9 cellular contexts compared by ENCODE assay signal in the genomic region with DNA sequence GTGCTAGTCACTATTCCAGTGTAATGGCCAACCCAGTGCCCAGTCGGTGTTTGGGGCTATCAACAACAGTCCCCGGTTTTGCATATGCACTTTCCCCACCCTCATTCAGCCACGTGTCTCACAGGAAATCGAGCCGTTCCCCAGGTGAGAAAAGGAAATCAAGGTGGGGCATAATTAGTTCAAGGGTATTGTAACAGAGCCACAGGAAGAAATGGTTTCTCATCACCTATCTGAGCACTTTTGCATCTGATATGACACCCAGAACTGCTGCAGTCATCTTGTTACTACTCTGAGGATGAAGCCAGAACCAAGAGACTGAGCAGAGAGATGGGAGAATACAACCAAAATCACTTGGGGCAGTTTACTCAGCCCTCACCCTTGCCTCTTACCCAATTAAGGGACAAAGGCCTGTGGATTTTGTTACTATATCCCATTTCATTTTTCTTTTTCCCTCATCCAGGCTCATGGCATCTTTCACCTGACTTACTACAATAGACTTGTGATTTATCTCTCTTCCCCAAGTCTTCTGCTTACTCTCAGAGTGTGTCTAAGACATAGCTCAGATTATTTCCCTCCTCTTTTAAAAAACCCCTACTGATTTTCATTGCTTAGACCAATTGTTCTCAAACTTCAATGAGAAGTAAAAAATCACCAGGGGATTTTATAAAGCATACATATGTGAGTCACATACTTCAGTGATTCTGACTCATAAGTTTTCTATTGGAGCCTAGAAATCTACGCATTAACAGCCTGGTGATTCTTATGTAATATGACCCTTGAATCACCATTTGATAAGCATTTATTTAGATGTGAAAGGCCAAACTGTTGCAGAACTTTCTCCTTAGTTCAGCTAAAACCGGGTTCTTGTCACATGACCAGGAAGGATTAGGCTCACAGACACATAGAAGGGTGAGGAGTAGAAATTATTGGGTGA. TPM values are rescaled to one million over a fixed set of nuclear protein-coding genes. Genes with fewer than 3 reads are reported as not detected.
DNase-seq lines count a peak whose midpoint lies in the region; ATAC-seq and TF ChIP-seq lines count a peak whose summit lies in the region.
"Had no signal": no experiment of that assay in that cellular context is flagged by ENCODE, and none has a peak within 500 bp of the region (broad histone marks: within the 10 kb centered on the region; RNA-seq: fewer than 3 reads in every experiment).

No MANE protein-coding gene starts in this region.

- peaks cover 52% of the 10 kb centered on the region for H3K4me1 Mint-ChIP-seq in activated T-helper 1 cell treated with anti-CD3 and anti-CD28 coated beads, Interleukin-12 subunit alpha, Interleukin-12 subunit beta, Interleukin-2, Interleukin-4 antibody, amounts not matched to agents 30 ng/mL and 10 ng/mL and 1 ng/mL, durations not matched to agents 14 hours and 24 hours and 36 hours (ENCODE audit: low read depth)
- H3K4me1 Mint-ChIP-seq in HFFc6 (ENCODE audit: low read depth), result peaks cover 22% of the 10 kb centered on the region; the same call in 1 of the 2 replicates

- H3K27me3 ChIP-seq in vagina (no peaks in the 10 kb centered on the region), tibial artery (no peaks in the 10 kb centered on the region)

- peak overlapping the region; percentile 59 for H3K4me3 Mint-ChIP-seq in activated T-helper 1 cell treated with anti-CD3 and anti-CD28 coated beads, Interleukin-12 subunit alpha, Interleukin-12 subunit beta, Interleukin-2, Interleukin-4 antibody, amounts not matched to agents 30 ng/mL and 10 ng/mL and 1 ng/mL, durations not matched to agents 14 hours and 24 hours and 36 hours
- H3K4me3 Mint-ChIP-seq in HFFc6, result no peak overlapping the region; the same call in 1 of the 2 replicates

- peaks cover 50% of the 10 kb centered on the region for H3K36me3 Mint-ChIP-seq in activated T-helper 1 cell treated with anti-CD3 and anti-CD28 coated beads, Interleukin-12 subunit alpha, Interleukin-12 subunit beta, Interleukin-2, Interleukin-4 antibody, amounts not matched to agents 30 ng/mL and 10 ng/mL and 1 ng/mL, durations not matched to agents 14 hours and 24 hours and 36 hours (ENCODE audit: low read depth)
- H3K36me3 Mint-ChIP-seq in HFFc6 (ENCODE audit: low read depth), result no peaks in the 10 kb centered on the region

- H3K4me3 ChIP-seq in vagina (no peak overlapping the region), tibial artery (no peak overlapping the region)

- peak overlapping the region; percentile 96 for H3K27ac Mint-ChIP-seq in activated T-helper 1 cell treated with anti-CD3 and anti-CD28 coated beads, Interleukin-12 subunit alpha, Interleukin-12 subunit beta, Interleukin-2, Interleukin-4 antibody, amounts not matched to agents 30 ng/mL and 10 ng/mL and 1 ng/mL, durations not matched to agents 14 hours and 24 hours and 36 hours
- no peak overlapping the region for H3K27ac Mint-ChIP-seq in HFFc6

- TF ChIP-seq POLR2A in vagina (IDR thresholded peaks at IDR 0.05), result no peak

- no peak for TF ChIP-seq CTCF in HFFc6 (IDR thresholded peaks at IDR 0.05)
- TF ChIP-seq CTCF in vagina (IDR thresholded peaks at IDR 0.05), result no peak
- no peak for TF ChIP-seq CTCF in tibial artery (IDR thresholded peaks at IDR 0.05)

- DNase-seq in activated T-helper 1 cell treated with anti-CD3 and anti-CD28 coated beads, Interleukin-12 subunit alpha, Interleukin-12 subunit beta, Interleukin-2, Interleukin-4 antibody, amounts not matched to agents 30 ng/mL and 10 ng/mL and 1 ng/mL, durations not matched to agents 14 hours and 24 hours and 36 hours (ENCODE audit: low spot score), result no peak
- DNase-seq in non-pigmented ciliary epithelial cell (ENCODE audit: low read depth), result peak; percentile 51
- DNase-seq in HFFc6, result no peak
- no peak for DNase-seq in vagina (ENCODE audit: extremely low spot score in 2 of 2)
- DNase-seq in tibial artery, result no peak

- H3K9me3 ChIP-seq in vagina, result no peaks in the 10 kb centered on the region
- H3K9me3 ChIP-seq in tibial artery, result peaks cover 0 to 7% (median 0%) of the 10 kb centered on the region in 3 donors

- H3K36me3 ChIP-seq in vagina, result no peaks in the 10 kb centered on the region
- no peaks in the 10 kb centered on the region for H3K36me3 ChIP-seq in tibial artery

- H3K4me1 ChIP-seq in vagina (no peaks in the 10 kb centered on the region), tibial artery (no peaks in the 10 kb centered on the region)

- ATAC-seq in GM18858 (IDR thresholded peaks at IDR 0.05; ENCODE audit: unreplicated experiment), result peak; percentile 80
- peak; percentile 86 for ATAC-seq in HG03432 (IDR thresholded peaks at IDR 0.05; ENCODE audit: unreplicated experiment)
- no peak for ATAC-seq in HG03457 (IDR thresholded peaks at IDR 0.05; ENCODE audit: unreplicated experiment)

- no peaks in the 10 kb centered on the region for H3K9me3 Mint-ChIP-seq in activated T-helper 1 cell treated with anti-CD3 and anti-CD28 coated beads, Interleukin-12 subunit alpha, Interleukin-12 subunit beta, Interleukin-2, Interleukin-4 antibody, amounts not matched to agents 30 ng/mL and 10 ng/mL and 1 ng/mL, durations not matched to agents 14 hours and 24 hours and 36 hours
- H3K9me3 Mint-ChIP-seq in HFFc6, result peaks cover 8% of the 10 kb centered on the region; the same call in 1 of the 2 replicates

- no peak overlapping the region for H3K27ac ChIP-seq in vagina
- no peak overlapping the region for H3K27ac ChIP-seq in tibial artery
- H3K27ac ChIP-seq: VCaP had no signal

- no peaks in the 10 kb centered on the region for H3K27me3 Mint-ChIP-seq in activated T-helper 1 cell treated with anti-CD3 and anti-CD28 coated beads, Interleukin-12 subunit alpha, Interleukin-12 subunit beta, Interleukin-2, Interleukin-4 antibody, amounts not matched to agents 30 ng/mL and 10 ng/mL and 1 ng/mL, durations not matched to agents 14 hours and 24 hours and 36 hours (ENCODE audit: insufficient read depth)
- peaks cover 2% of the 10 kb centered on the region; the same call in 1 of the 2 replicates for H3K27me3 Mint-ChIP-seq in HFFc6 (ENCODE audit: insufficient read depth)

- intact Hi-C loops in activated T-helper 1 cell treated with anti-CD3 and anti-CD28 coated beads, Interleukin-12 subunit alpha, Interleukin-12 subunit beta, Interleukin-2, Interleukin-4 antibody, amounts not matched to agents 30 ng/mL and 10 ng/mL and 1 ng/mL, durations not matched to agents 14 hours and 24 hours and 36 hours (cut with micrococcal nuclease), result loop anchor here (1.0 to 2.0 kb wide), 9 partner anchors 9 to 274 kb away; a partner anchor contains a TSS
- intact Hi-C loops in vagina (cut with DNase I) (no loop called here), tibial artery (cut with DNase I; ENCODE audit: low total_unique reads) (no loop called here)

RNA-seq across cellular contexts. Expression of a gene that starts 40.5 kb away (rescaled TPM):
- 94.6 and 99.4 TPM in 2 replicates for total RNA-seq in activated T-helper 1 cell treated with anti-CD3 and anti-CD28 coated beads, Interleukin-12 subunit alpha, Interleukin-12 subunit beta, Interleukin-2, Interleukin-4 antibody, amounts not matched to agents 30 ng/mL and 10 ng/mL and 1 ng/mL, durations not matched to agents 14 hours and 24 hours and 36 hours
- total RNA-seq in HFFc6 (2021; fragmentation: NEBNext Ultra II Directional; extraction: Animal tissue kit (Norgen Biotek cat#: 25700)), result not detected
- 0.98 TPM for total RNA-seq in vagina

Comparison
In these comparisons a context has a peak if more than half of its experiments do, and no peak if none do; other contexts are left out.
1. RNA of a gene that starts 40.5 kb away (total RNA-seq): 94.6 to 99.4 TPM in activated T-helper 1 cell treated with anti-CD3 and anti-CD28 coated beads, Interleukin-12 subunit alpha, Interleukin-12 subunit beta, Interleukin-2, Interleukin-4 antibody, amounts not matched to agents 30 ng/mL and 10 ng/mL and 1 ng/mL, durations not matched to agents 14 hours and 24 hours and 36 hours; 0.98 TPM in vagina (single experiment) and not detected in HFFc6; every median in the first group is over 10 times any median in the second.